Comparison of ENCODE assay signal across 8 cellular contexts in the genomic region with DNA sequence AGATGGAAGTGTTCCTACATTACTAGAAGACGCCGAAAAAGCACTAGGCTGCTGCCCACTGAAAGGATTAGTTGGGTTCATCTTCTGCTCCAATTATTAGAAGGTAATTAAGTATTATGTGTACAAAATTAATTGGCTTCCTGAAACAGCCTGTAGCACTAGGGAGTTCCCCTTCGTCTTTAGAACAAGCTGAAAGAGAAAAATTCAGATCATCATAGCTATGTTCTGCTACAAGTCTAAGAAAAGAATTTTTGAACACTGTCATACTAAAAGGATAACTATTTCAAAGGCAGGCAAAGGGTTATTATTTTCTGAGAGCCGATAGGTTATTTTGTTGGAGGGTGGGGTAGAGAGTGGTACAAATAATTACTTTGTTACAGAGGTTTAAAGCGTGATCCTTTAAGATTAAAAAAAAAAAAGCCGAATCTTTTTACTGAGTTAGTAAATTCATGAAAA. TPM values are rescaled to one million over a fixed set of nuclear protein-coding genes. Genes with fewer than 3 reads are reported as not detected.
A peak's percentile ranks its signal among the peaks of the same experiment; 100 is the strongest.
DNase-seq lines count a peak whose midpoint lies in the region; ATAC-seq, FAIRE-seq and TF ChIP-seq lines count a peak whose summit lies in the region.

TSS of gene MCM3AP (minus strand) at position 406 of the 456 bp plus-strand sequence. CDS start at position 81, 325 bp downstream.

- peak within 1 kb of the TSS; percentile 96 for H3K9ac ChIP-seq in endothelial cell of umbilical vein (replicated peaks; ENCODE audit: extremely low read depth, insufficient read depth, low read length)

- no peaks in the 10 kb centered on the region for H3K27me3 ChIP-seq in CD4-positive, CD25-positive, alpha-beta regulatory T cell (ENCODE audit: control insufficient read depth, insufficient read depth, low read length)
- no peaks in the 10 kb centered on the region for H3K27me3 ChIP-seq in Panc1 (ENCODE audit: control insufficient read depth, insufficient read depth, low read length)
- H3K27me3 ChIP-seq in endothelial cell of umbilical vein (ENCODE audit: control insufficient read depth in 2 of 2, insufficient read depth in 2 of 2, low read length in 2 of 2), result no peaks in the 10 kb centered on the region

- H3K4me3 Mint-ChIP-seq in CD4-positive, CD25-positive, alpha-beta regulatory T cell, result peak within 1 kb of the TSS; percentile 88 to 100 (median 98)
- H3K4me3 Mint-ChIP-seq in natural killer cell, result peak within 1 kb of the TSS; percentile 99

- dilution Hi-C loops in endothelial cell of umbilical vein (cut with MboI; ENCODE audit: extremely low pct_ligation_motif_present, low sequenced_read_pairs), result no loop called here

- H4K20me1 ChIP-seq in endothelial cell of umbilical vein (replicated peaks; ENCODE audit: control insufficient read depth, extremely low read depth, insufficient read depth, low read length), result no peaks in the 10 kb centered on the region

- H3K9me1 ChIP-seq in endothelial cell of umbilical vein (replicated peaks; ENCODE audit: control insufficient read depth, extremely low read depth, insufficient read depth, low read length), result no peaks in the 10 kb centered on the region

- H3K4me2 ChIP-seq in endothelial cell of umbilical vein (ENCODE audit: insufficient read depth, low read length), result peak within 1 kb of the TSS; percentile 100

- POLR2A ChIA-PET in Panc1 (lab: Charles Lee) (no interaction called here), endothelial cell of umbilical vein (lab: Charles Lee) (interaction anchor here (1.4 kb wide), 1 partner anchor 38 kb away, joined by 3 read pairs; no protein-coding TSS in a partner anchor)

- TSS peak; percentile 82 for BruUV-seq in Panc1 (replicated peaks; lab: Mats Ljungman, UMichigan)
- BruUV-seq in endothelial cell of umbilical vein (replicated peaks; lab: Mats Ljungman, UMichigan), result no TSS peak

- peaks cover 24% of the 10 kb centered on the region for H3K36me3 Mint-ChIP-seq in CD4-positive, CD25-positive, alpha-beta regulatory T cell
- H3K36me3 Mint-ChIP-seq in natural killer cell, result no peaks in the 10 kb centered on the region

- H3K9me3 ChIP-seq in CD4-positive, CD25-positive, alpha-beta regulatory T cell (ENCODE audit: control insufficient read depth in 2 of 2, low read length in 2 of 2), result no peaks in the 10 kb centered on the region
- H3K9me3 ChIP-seq in Panc1 (ENCODE audit: control insufficient read depth, insufficient read depth, low read depth, low read length) (no peaks in the 10 kb centered on the region), endothelial cell of umbilical vein (replicated peaks; ENCODE audit: control insufficient read depth, insufficient read depth, low read length) (no peaks in the 10 kb centered on the region)

- peak within 1 kb of the TSS; percentile 92 to 98 (median 93) for H3K27ac Mint-ChIP-seq in CD4-positive, CD25-positive, alpha-beta regulatory T cell
- peak within 1 kb of the TSS; percentile 90 to 92 for H3K27ac Mint-ChIP-seq in natural killer cell

- TF ChIP-seq CTCF in Panc1 (IDR thresholded peaks at IDR 0.05), result no peak
- no peak for TF ChIP-seq CTCF in endothelial cell of umbilical vein (IDR thresholded peaks at IDR 0.05; ENCODE audit: extremely low read depth in 1 of 2, insufficient read depth in 1 of 2, low read depth in 1 of 2, low read length in 2 of 2)
- TF ChIP-seq CTCF in natural killer cell (IDR thresholded peaks at IDR 0.05), result no peak

- H3K27ac ChIP-seq in CD4-positive, CD25-positive, alpha-beta regulatory T cell (ENCODE audit: insufficient read depth, low read length, poor library complexity, severe bottlenecking), result peak within 1 kb of the TSS; percentile 92
- H3K27ac ChIP-seq in Panc1 (ENCODE audit: low read length), result peak within 1 kb of the TSS; percentile 92
- H3K27ac ChIP-seq in endothelial cell of umbilical vein (ENCODE audit: insufficient read depth, low read depth, low read length), result peak within 1 kb of the TSS; percentile 69

- peaks cover 55% of the 10 kb centered on the region for H3K4me1 ChIP-seq in CD4-positive, CD25-positive, alpha-beta regulatory T cell (ENCODE audit: control insufficient read depth, insufficient read depth, low read length, poor library complexity, severe bottlenecking)
- peaks cover 22% of the 10 kb centered on the region; the same call in 1 of the 2 replicates for H3K4me1 ChIP-seq in Panc1 (ENCODE audit: control insufficient read depth, insufficient read depth, low read length)
- H3K4me1 ChIP-seq in endothelial cell of umbilical vein (ENCODE audit: control insufficient read depth, extremely low read depth, insufficient read depth, low read length), result peaks cover 33% of the 10 kb centered on the region

- peaks cover 0 to 2% (median 0%) of the 10 kb centered on the region in 7 donors for H3K9me3 Mint-ChIP-seq in CD4-positive, CD25-positive, alpha-beta regulatory T cell
- no peaks in the 10 kb centered on the region for H3K9me3 Mint-ChIP-seq in natural killer cell

- no peaks in the 10 kb centered on the region for H3K27me3 Mint-ChIP-seq in CD4-positive, CD25-positive, alpha-beta regulatory T cell
- no peaks in the 10 kb centered on the region for H3K27me3 Mint-ChIP-seq in natural killer cell (ENCODE audit: low read depth in 2 of 2)

- intact Hi-C loops in Panc1 (cut with micrococcal nuclease; ENCODE audit: unreplicated experiment) (no loop called here), endothelial cell of umbilical vein (cut with micrococcal nuclease) (loop anchor here (2.0 kb wide), 1 partner anchor 56 kb away; the partner anchor contains the start of gene LSS), natural killer cell (cut with micrococcal nuclease) (no loop called here)

- peak within 1 kb of the TSS; percentile 72 for H2AFZ ChIP-seq in endothelial cell of umbilical vein (ENCODE audit: low read depth, low read length)

- H3K36me3 ChIP-seq in CD4-positive, CD25-positive, alpha-beta regulatory T cell (ENCODE audit: control insufficient read depth, insufficient read depth, low read length), result peaks cover 14% of the 10 kb centered on the region
- peaks cover 4% of the 10 kb centered on the region; the same call in 1 of the 2 replicates for H3K36me3 ChIP-seq in Panc1 (ENCODE audit: control insufficient read depth, insufficient read depth, low read length)
- H3K36me3 ChIP-seq in endothelial cell of umbilical vein (ENCODE audit: control insufficient read depth in 2 of 2, extremely low read depth in 1 of 2, insufficient read depth in 2 of 2, low read length in 2 of 2), result peaks cover 0 to 5% of the 10 kb centered on the region in 2 experiments

- no peak for DNase-seq in CD4-positive, CD25-positive, alpha-beta regulatory T cell
- DNase-seq in Panc1 (ENCODE audit: low read depth, low spot score), result no peak
- DNase-seq in endothelial cell of umbilical vein (ENCODE audit: low read depth, low spot score), result no peak
- no peak for DNase-seq in natural killer cell
- DNase-seq in anterior cingulate cortex (lab: John Stamatoyannopoulos, UW), result no peak
- no peak for DNase-seq in RCC 7860 (ENCODE audit: low spot score)

- CTCF ChIA-PET in Panc1 (lab: Charles Lee), result no interaction called here
- CTCF ChIA-PET in endothelial cell of umbilical vein (lab: Charles Lee), result interaction anchor here (1.0 to 3.0 kb wide), 9 partner anchors 28 to 354 kb away, joined by 3 to 14 read pairs (median 4); a partner anchor contains a TSS

- H3K4me3 ChIP-seq in CD4-positive, CD25-positive, alpha-beta regulatory T cell (ENCODE audit: low read depth, low read length), result peak within 1 kb of the TSS; percentile 94
- H3K4me3 ChIP-seq in Panc1 (ENCODE audit: low read depth in 2 of 2, low read length in 2 of 2) (peak within 1 kb of the TSS; percentile 75 to 87), endothelial cell of umbilical vein (replicated peaks in 1 of 3; ENCODE audit: insufficient read depth in 1 of 3, low read depth in 1 of 3, low read length in 3 of 3) (peak within 1 kb of the TSS; percentile 53 to 90 (median 86))

- no peak for FAIRE-seq in endothelial cell of umbilical vein (lab: Jason Lieb, UNC)
- no peak for FAIRE-seq in RCC 7860 (lab: Jason Lieb, UNC)

- H3K79me2 ChIP-seq in endothelial cell of umbilical vein (ENCODE audit: control insufficient read depth, insufficient read depth, low read length), result peaks cover 50% of the 10 kb centered on the region

- no peak for ATAC-seq in CD4-positive, CD25-positive, alpha-beta regulatory T cell (ENCODE audit: low read depth in 2 of 2)
- ATAC-seq in Panc1, result no peak
- ATAC-seq in natural killer cell, result no peak
- no peak for ATAC-seq in GM18498 (IDR thresholded peaks at IDR 0.05; ENCODE audit: unreplicated experiment)
- ATAC-seq in HG03432 (IDR thresholded peaks at IDR 0.05; ENCODE audit: unreplicated experiment), result no peak

- TF ChIP-seq POLR2A in endothelial cell of umbilical vein (IDR thresholded peaks at IDR 0.05; ENCODE audit: low read depth, low read length), result no peak

- in situ Hi-C loops in Panc1 (cut with HindIII; ENCODE audit: low pct_unique_long_range_greater_than_20kb, low sequenced_read_pairs), result no loop called here

- H3K4me1 Mint-ChIP-seq in CD4-positive, CD25-positive, alpha-beta regulatory T cell, result peaks cover 20 to 76% (median 52%) of the 10 kb centered on the region in 4 donors
- peaks cover 32 to 54% of the 10 kb centered on the region in 2 donors for H3K4me1 Mint-ChIP-seq in natural killer cell

TF ChIP-seq in endothelial cell of umbilical vein, 7 proteins besides CTCF, POLR2A, EP300 and RAD21:
- TF ChIP-seq, protein P1, sequence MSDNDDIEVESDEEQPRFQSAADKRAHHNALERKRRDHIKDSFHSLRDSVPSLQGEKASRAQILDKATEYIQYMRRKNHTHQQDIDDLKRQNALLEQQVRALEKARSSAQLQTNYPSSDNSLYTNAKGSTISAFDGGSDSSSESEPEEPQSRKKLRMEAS (IDR thresholded peaks at IDR 0.05; ENCODE audit: insufficient read depth, insufficient read length), result no peak
- TF ChIP-seq JUN (IDR thresholded peaks at IDR 0.05; ENCODE audit: borderline replicate concordance, insufficient read depth, insufficient read length, low read depth), result no peak

RNA-seq across cellular contexts. Expression of gene MCM3AP, which starts in this region (rescaled TPM):
- 139 TPM for total RNA-seq in CD4-positive, CD25-positive, alpha-beta regulatory T cell
- polyA plus RNA-seq in CD4-positive, CD25-positive, alpha-beta regulatory T cell, result 10 to 100 TPM; 30.7 to 47.2 (median 44.8) TPM
- 95.0 TPM for total RNA-seq in Panc1 (2021; ENCODE audit: unreplicated experiment)
- polyA plus RNA-seq in Panc1 (2012; ENCODE audit: insufficient read length), result 45.3 TPM
- total RNA-seq in endothelial cell of umbilical vein, result 106 and 115 TPM in 2 replicates
- polyA plus RNA-seq in endothelial cell of umbilical vein, result 35.4 and 37.9 TPM in 2 replicates
- 32.3 and 32.9 TPM in 2 replicates for polyA plus RNA-seq in endothelial cell of umbilical vein (2011; cell fraction: cytosol; rRNA removed)
- 175 and 178 TPM in 2 replicates for polyA plus RNA-seq in endothelial cell of umbilical vein (2011; cell fraction: nucleus; rRNA removed)
- 58.8 and 60.0 TPM in 2 replicates for polyA plus RNA-seq in endothelial cell of umbilical vein (2012)
- 64.6 and 78.3 TPM in 2 replicates for polyA minus RNA-seq in endothelial cell of umbilical vein
- polyA minus RNA-seq in endothelial cell of umbilical vein (2011; cell fraction: cytosol; rRNA and poly(A)+ RNA removed), result 54.2 TPM
- 117 and 125 TPM in 2 replicates for polyA minus RNA-seq in endothelial cell of umbilical vein (2011; cell fraction: nucleus; rRNA and poly(A)+ RNA removed)
- total RNA-seq in natural killer cell, result 100 to 1,000 TPM; 143 to 172 (median 159) TPM
